In genomic region chr18:6056171-6056932, GRCh38 we compare ENCODE assay signal across 10 cellular contexts.
DNase-seq lines count a peak whose midpoint lies in the region; ATAC-seq, FAIRE-seq and TF ChIP-seq lines count a peak whose summit lies in the region.
"Had no signal": no experiment of that assay in that cellular context is flagged by ENCODE, and none has a peak within 500 bp of the region (broad histone marks: within the 10 kb centered on the region; RNA-seq: fewer than 3 reads in every experiment).

No MANE protein-coding gene starts in this region.

- H3K27me3 ChIP-seq in left ventricle myocardium inferior (ENCODE audit: low read depth): no peaks in the 10 kb centered on the region
- no peaks in the 10 kb centered on the region for H3K27me3 ChIP-seq in MG63
- H3K27me3 ChIP-seq: BLaER1, thyroid gland had no signal

- intact Hi-C loops in left ventricle myocardium inferior (cut with micrococcal nuclease): loop anchor here (10.0 kb wide), 1 partner anchor 148 kb away; no protein-coding TSS in a partner anchor
- intact Hi-C loops in Right ventricle myocardium superior (cut with DNase I): no loop called here

- TF ChIP-seq CTCF in left ventricle myocardium inferior (IDR thresholded peaks at IDR 0.05; ENCODE audit: borderline replicate concordance) (no peak), fibroblast of pulmonary artery (IDR thresholded peaks at IDR 0.05; ENCODE audit: low read length, missing control alignments) (no peak)

- no peak for ATAC-seq in Right ventricle myocardium superior (ENCODE audit: poor library complexity)

- peaks cover 53% of the 10 kb centered on the region for H3K4me1 ChIP-seq in left ventricle myocardium inferior

- H3K4me3 ChIP-seq in left ventricle myocardium inferior: no peak overlapping the region
- H3K4me3 ChIP-seq in MG63: no peak overlapping the region
- H3K4me3 ChIP-seq in fibroblast of pulmonary artery (replicated peaks; ENCODE audit: low read depth, low read length): peak overlapping the region; percentile 11
- H3K4me3 ChIP-seq: BLaER1, thyroid gland had no signal

- DNase-seq in left ventricle myocardium inferior (no peak), Right ventricle myocardium superior (no peak), MG63 (peak; percentile 59), fibroblast of pulmonary artery (ENCODE audit: low read depth) (peak; percentile 59), urothelium cell line (ENCODE audit: low spot score) (peak; percentile 65), SK-N-DZ (ENCODE audit: low spot score) (no peak)
- no peak for DNase-seq in stimulated activated naive CD4-positive, alpha-beta T cell treated with Interleukin-2 at 50 U/mL for 16 hours (lab: John Stamatoyannopoulos, UW)
- no peak for DNase-seq in stimulated activated CD4-positive, alpha-beta T cell treated with anti-CD3 and anti-CD28 coated beads, Interleukin-2, amount 100 ng/mL, for 24 hours

- H3K36me3 ChIP-seq in left ventricle myocardium inferior (no peaks in the 10 kb centered on the region), MG63 (no peaks in the 10 kb centered on the region)
- H3K36me3 ChIP-seq: BLaER1, thyroid gland had no signal

- H3K9me3 ChIP-seq in left ventricle myocardium inferior (replicated peaks): no peaks in the 10 kb centered on the region
- no peaks in the 10 kb centered on the region for H3K9me3 ChIP-seq in MG63
- H3K9me3 ChIP-seq: BLaER1, thyroid gland had no signal

- FAIRE-seq in urothelium cell line (lab: Jason Lieb, UNC): peak; percentile 82

- peak overlapping the region; percentile 41 for H3K27ac ChIP-seq in left ventricle myocardium inferior (replicated peaks)
- H3K27ac ChIP-seq: BLaER1, thyroid gland had no signal

Comparison
In these comparisons a context has a peak if more than half of its experiments do, and no peak if none do; other contexts are left out.
1. DNase-seq: peak in MG63 (single experiment), fibroblast of pulmonary artery (single experiment) and urothelium cell line (single experiment); none in left ventricle myocardium inferior (single experiment), Right ventricle myocardium superior (single experiment), stimulated activated naive CD4-positive, alpha-beta T cell treated with Interleukin-2 at 50 U/mL for 16 hours (single experiment), SK-N-DZ (single experiment) and stimulated activated CD4-positive, alpha-beta T cell treated with anti-CD3 and anti-CD28 coated beads, Interleukin-2, amount 100 ng/mL, for 24 hours (0 of 2).